8 cellular contexts compared by ENCODE assay signal in genomic region chr6:16409531-16410441, GRCh38.
DNase-seq lines count a peak whose midpoint lies in the region; ATAC-seq and TF ChIP-seq lines count a peak whose summit lies in the region.

No MANE protein-coding gene starts in this region.

- peaks cover 0 to 3% of the 10 kb centered on the region in 2 donors for H3K36me3 Mint-ChIP-seq in activated T-cell treated with anti-CD3 and anti-CD28 coated beads, Interleukin-2, amount 50 U/mL, for 72 hours (ENCODE audit: insufficient read depth in 2 of 2)

- H3K4me3 Mint-ChIP-seq in activated T-cell treated with anti-CD3 and anti-CD28 coated beads, Interleukin-2, amount 50 U/mL, for 72 hours = peak overlapping the region in 1 of 2 donors; percentile 42

- H3K4me3 ChIP-seq in HCT116 (replicated peaks in 1 of 2; ENCODE audit: low read depth in 1 of 2, low read length in 2 of 2) (peak overlapping the region; percentile 7 to 8; a peak in 3 of 4 replicates), OCI-LY3 (ENCODE audit: low read length) (peak overlapping the region; percentile 41), fibroblast of the aortic adventitia (ENCODE audit: low read depth, low read length) (no peak overlapping the region), neutrophil (ENCODE audit: low read depth in 1 of 2, low read length in 1 of 2) (no peak overlapping the region), thoracic aorta (peak overlapping the region; percentile 6)

- H3K79me2 ChIP-seq in HCT116 (ENCODE audit: insufficient read depth, low read length) (no peaks in the 10 kb centered on the region), OCI-LY3 (ENCODE audit: low read length) (no peaks in the 10 kb centered on the region)

- H3K4me1 Mint-ChIP-seq in activated T-cell treated with anti-CD3 and anti-CD28 coated beads, Interleukin-2, amount 50 U/mL, for 72 hours (ENCODE audit: low read depth) = peaks cover 56% of the 10 kb centered on the region

- H2AFZ ChIP-seq in HCT116 (ENCODE audit: low read depth, low read length, poor library complexity, severe bottlenecking) (no peak overlapping the region), OCI-LY3 (ENCODE audit: low read depth, low read length) (no peak overlapping the region)

- no peak overlapping the region for H3K27ac Mint-ChIP-seq in activated T-cell treated with anti-CD3 and anti-CD28 coated beads, Interleukin-2, amount 50 U/mL, for 72 hours

- H3K9me3 Mint-ChIP-seq in activated T-cell treated with anti-CD3 and anti-CD28 coated beads, Interleukin-2, amount 50 U/mL, for 72 hours = no peaks in the 10 kb centered on the region

- no TSS peak for BruUV-seq in HCT116 (replicated peaks; lab: Mats Ljungman, UMichigan)

- TF ChIP-seq CTCF in HCT116 (IDR thresholded peaks at IDR 0.05 in 2 of 3, conservative IDR thresholded peaks at IDR 0.05 in 1 of 3; ENCODE audit: borderline replicate concordance in 1 of 3, insufficient read depth in 1 of 3, low read depth in 2 of 3, low read length in 2 of 3) = peak; percentile 70 to 94 (median 90)
- peak; percentile 65 for TF ChIP-seq CTCF in OCI-LY3 (IDR thresholded peaks at IDR 0.05; ENCODE audit: low read depth, low read length)
- peak; percentile 88 for TF ChIP-seq CTCF in fibroblast of the aortic adventitia (IDR thresholded peaks at IDR 0.05; ENCODE audit: insufficient read depth, low read length)
- TF ChIP-seq CTCF in neutrophil (IDR thresholded peaks at IDR 0.05) = peak; percentile 89
- TF ChIP-seq CTCF in thoracic aorta (IDR thresholded peaks at IDR 0.05) = peak; percentile 78

- H3K4me1 ChIP-seq in HCT116 (ENCODE audit: control insufficient read depth in 1 of 2, insufficient read depth in 2 of 2, low read length in 2 of 2) (peaks cover 0 to 12% of the 10 kb centered on the region in 2 experiments; a peak in 1 of 4 replicates), OCI-LY3 (ENCODE audit: low read length) (peaks cover 22% of the 10 kb centered on the region), neutrophil (ENCODE audit: control insufficient read depth in 1 of 2, insufficient read depth in 1 of 2, low read depth in 1 of 2, low read length in 1 of 2) (peaks cover 31 to 44% of the 10 kb centered on the region in 2 experiments), thoracic aorta (ENCODE audit: control insufficient read depth in 1 of 2, low read depth in 2 of 2) (peaks cover 6 to 54% of the 10 kb centered on the region in 2 donors)

- POLR2A ChIA-PET in HCT116 (lab: Charles Lee) = no interaction called here

- TF ChIP-seq RAD21 in HCT116 (IDR thresholded peaks at IDR 0.05; ENCODE audit: low read depth) = peak; percentile 66

- H3K4me2 ChIP-seq in HCT116 (ENCODE audit: low read length) (peak overlapping the region; percentile 66), OCI-LY3 (ENCODE audit: low read length) (peak overlapping the region; percentile 43)

- H3K9me3 ChIP-seq in HCT116 (ENCODE audit: control insufficient read depth in 1 of 2, insufficient read depth in 1 of 2, low read depth in 1 of 2, low read length in 2 of 2) (no peaks in the 10 kb centered on the region), OCI-LY3 (ENCODE audit: insufficient read depth, low read length) (no peaks in the 10 kb centered on the region), neutrophil (no peaks in the 10 kb centered on the region), thoracic aorta (no peaks in the 10 kb centered on the region)

- RAD21 ChIA-PET in HCT116 (lab: Charles Lee; ENCODE audit: low non-redundant PET in 1 of 2, low total read pairs in 2 of 2, uncharacterized antibody in 2 of 2, unreplicated experiment in 2 of 2) = interaction anchor here (0.7 kb wide), 2 partner anchors 92 to 359 kb away, joined by 3 to 4 read pairs; no protein-coding TSS in a partner anchor

- CTCF ChIA-PET in HCT116 (lab: Charles Lee) = interaction anchor here (0.6 to 1.5 kb wide), 6 partner anchors 74 to 687 kb away, joined by 3 to 8 read pairs (median 3); no protein-coding TSS in a partner anchor

- H4K20me1 ChIP-seq in HCT116 (ENCODE audit: insufficient read depth) (no peaks in the 10 kb centered on the region), OCI-LY3 (ENCODE audit: insufficient read depth, low read length) (no peaks in the 10 kb centered on the region)

- H3K9me2 ChIP-seq in HCT116 (ENCODE audit: insufficient read depth) = no peaks in the 10 kb centered on the region

- intact Hi-C loops in HCT116 (cut with micrococcal nuclease) = loop anchor here (1.0 kb wide), 1 partner anchor 77 kb away; no protein-coding TSS in a partner anchor

- ATAC-seq in HCT116 (peak; percentile 95), thoracic aorta (ENCODE audit: insufficient number of reproducible peaks, low FRiP score, low read depth) (peak; percentile 35), GM18861 (IDR thresholded peaks at IDR 0.05; ENCODE audit: unreplicated experiment) (no peak)
- peak; percentile 47 to 56 for ATAC-seq in activated T-cell treated with anti-CD3 and anti-CD28 coated beads, Interleukin-2, amount 50 U/mL, for 72 hours (replicated peaks in 1 of 2)

- H3K9ac ChIP-seq in HCT116 (ENCODE audit: low read length) (no peak overlapping the region), OCI-LY3 (ENCODE audit: low read length) (no peak overlapping the region)

- H3K27ac ChIP-seq in HCT116 (ENCODE audit: low read depth, low read length) = no peak overlapping the region
- no peak overlapping the region for H3K27ac ChIP-seq in OCI-LY3 (ENCODE audit: low read length)
- H3K27ac ChIP-seq in neutrophil = no peak overlapping the region
- no peak overlapping the region for H3K27ac ChIP-seq in thoracic aorta

- no peaks in the 10 kb centered on the region for H3K36me3 ChIP-seq in HCT116 (ENCODE audit: control insufficient read depth in 1 of 2, insufficient read depth in 2 of 2, low read length in 2 of 2)
- H3K36me3 ChIP-seq in OCI-LY3 (replicated peaks; ENCODE audit: low read depth, low read length) = no peaks in the 10 kb centered on the region
- no peaks in the 10 kb centered on the region for H3K36me3 ChIP-seq in neutrophil
- H3K36me3 ChIP-seq in thoracic aorta = no peaks in the 10 kb centered on the region

- DNase-seq in COLO829 (ENCODE audit: low spot score) (peak; percentile 55), HCT116 (ENCODE audit: low read depth, low spot score) (peak; percentile 40), fibroblast of the aortic adventitia (ENCODE audit: low read depth) (peak; percentile 73), thoracic aorta (ENCODE audit: low spot score) (no peak)
- peak; percentile 58 to 62 for DNase-seq in activated T-cell treated with anti-CD3 and anti-CD28 coated beads, Interleukin-2, amount 50 U/mL, for 72 hours

- TF ChIP-seq POLR2A in HCT116 (IDR thresholded peaks at IDR 0.05; ENCODE audit: borderline replicate concordance, extremely low read depth, insufficient read depth, insufficient read length) = no peak

- H3K27me3 ChIP-seq in HCT116 (ENCODE audit: insufficient read depth, low read length) (no peaks in the 10 kb centered on the region), OCI-LY3 (ENCODE audit: low read depth, low read length) (peaks cover 21% of the 10 kb centered on the region), neutrophil (no peaks in the 10 kb centered on the region), thoracic aorta (replicated peaks; ENCODE audit: insufficient read depth) (no peaks in the 10 kb centered on the region)

- H3K27me3 Mint-ChIP-seq in activated T-cell treated with anti-CD3 and anti-CD28 coated beads, Interleukin-2, amount 50 U/mL, for 72 hours (ENCODE audit: low read depth) = no peaks in the 10 kb centered on the region

TF ChIP-seq in HCT116, 20 proteins besides CTCF, POLR2A, EP300 and RAD21 (continues in another document):
- TF ChIP-seq EZH2 (IDR thresholded peaks at IDR 0.05) = no peak
- no peak for TF ChIP-seq CEBPB (IDR thresholded peaks at IDR 0.05; ENCODE audit: low read depth)
- TF ChIP-seq EGR1 (IDR thresholded peaks at IDR 0.05; ENCODE audit: low read depth) = no peak
- TF ChIP-seq ATF3 (IDR thresholded peaks at IDR 0.05) = no peak
- no peak for TF ChIP-seq REST (IDR thresholded peaks at IDR 0.05; ENCODE audit: low read depth)
- TF ChIP-seq ELF1 (IDR thresholded peaks at IDR 0.05; ENCODE audit: borderline replicate concordance, low read depth) = no peak
- no peak for TF ChIP-seq JUND (IDR thresholded peaks at IDR 0.05)
- no peak for TF ChIP-seq SRF (IDR thresholded peaks at IDR 0.05; ENCODE audit: low read depth)
- TF ChIP-seq CBX3 (IDR thresholded peaks at IDR 0.05; ENCODE audit: low read depth) = no peak
- TF ChIP-seq FOSL1 (IDR thresholded peaks at IDR 0.05; ENCODE audit: low read depth) = no peak

Comparison
In these comparisons a context has a peak if more than half of its experiments do, and no peak if none do; other contexts are left out.
1. H3K4me3 ChIP-seq: peak in HCT116 (2 of 2), OCI-LY3 (single experiment) and thoracic aorta (single experiment); none in fibroblast of the aortic adventitia (single experiment) and neutrophil (0 of 2).
2. Peak in every context shown above with its lines, with median percentiles within 50 percentile points of each other: CTCF ChIP-seq.